Comparison of ENCODE assay signal across 21 cellular contexts in the genomic region with DNA sequence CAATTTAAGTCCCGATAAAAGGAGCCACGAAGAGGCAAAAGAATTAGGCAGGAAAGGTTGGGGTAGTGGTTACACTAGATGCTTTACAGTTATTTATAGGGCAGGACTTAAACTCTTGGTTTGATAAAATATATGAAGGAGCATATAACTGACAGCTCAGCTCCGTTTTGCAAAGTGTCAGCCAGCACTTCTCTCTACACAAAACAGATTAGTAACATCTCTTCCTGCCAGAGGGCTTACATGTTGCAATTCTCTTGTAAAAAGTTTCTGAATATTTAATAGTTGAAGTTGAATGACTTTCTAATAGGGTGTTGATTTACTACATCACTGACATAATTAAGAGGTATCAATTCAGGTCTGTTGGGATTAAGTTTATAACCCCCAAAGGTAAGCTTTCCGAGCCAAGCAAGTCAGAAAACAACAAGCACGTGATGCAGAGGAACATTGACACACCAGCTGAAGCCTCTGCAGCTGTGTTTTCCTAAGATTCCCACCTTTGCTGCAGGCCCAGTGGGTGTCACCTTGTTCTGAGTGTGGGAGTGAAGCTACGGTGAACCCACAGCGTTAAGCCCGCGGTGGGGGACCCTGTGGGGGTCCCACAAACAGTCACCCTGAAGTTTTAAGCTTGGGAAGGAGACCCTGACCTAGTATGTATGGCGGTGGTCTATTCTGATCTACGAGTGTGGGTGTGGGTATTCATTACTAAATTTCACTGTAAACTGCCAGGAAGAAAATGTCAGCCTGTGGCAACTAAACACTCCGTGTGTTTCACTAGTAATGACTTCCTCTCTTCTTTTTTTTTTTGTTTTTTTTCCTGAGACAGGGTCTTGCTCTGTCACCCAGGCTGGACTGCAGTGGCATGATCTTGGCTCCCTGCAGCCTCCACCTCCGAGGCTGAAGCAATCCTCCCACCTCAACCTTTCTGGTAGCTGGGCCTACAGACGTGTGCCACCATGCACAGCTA. TPM values are rescaled to one million over a fixed set of nuclear protein-coding genes. Genes with fewer than 3 reads are reported as not detected.
DNase-seq lines count a peak whose midpoint lies in the region; ATAC-seq, FAIRE-seq and TF ChIP-seq lines count a peak whose summit lies in the region.
"Had no signal": no experiment of that assay in that cellular context is flagged by ENCODE, and none has a peak within 500 bp of the region (broad histone marks: within the 10 kb centered on the region; RNA-seq: fewer than 3 reads in every experiment).

No MANE protein-coding gene starts in this region.

- no peak overlapping the region for H3K27ac Mint-ChIP-seq in osteocyte (ENCODE audit: unreplicated experiment)
- H3K27ac Mint-ChIP-seq: activated naive CD8-positive, alpha-beta T cell treated with anti-CD3 and anti-CD28 coated beads, Interleukin-2, amount 50 U/mL, for 24 hours; CD4-positive, alpha-beta T cell had no signal

- no peak for TF ChIP-seq EP300 in K562 (IDR thresholded peaks at IDR 0.05; ENCODE audit: low read length)

- no peaks in the 10 kb centered on the region for H3K27me3 Mint-ChIP-seq in osteocyte (ENCODE audit: unreplicated experiment)
- H3K27me3 Mint-ChIP-seq: activated naive CD8-positive, alpha-beta T cell treated with anti-CD3 and anti-CD28 coated beads, Interleukin-2, amount 50 U/mL, for 24 hours; CD4-positive, alpha-beta T cell had no signal

- H3K36me3 Mint-ChIP-seq in osteocyte (ENCODE audit: unreplicated experiment) = no peaks in the 10 kb centered on the region

- POLR2A ChIA-PET in K562 (lab: Yijun Ruan, JAX) = interaction anchor here (0.6 to 0.9 kb wide), 3 partner anchors 10 to 32 kb away, joined by 3 to 4 read pairs (median 3); no protein-coding TSS in a partner anchor

- TF ChIP-seq CTCF in K562 (IDR thresholded peaks at IDR 0.05 in 2 of 3, conservative IDR thresholded peaks at IDR 0.05 in 1 of 3; ENCODE audit: insufficient read depth in 2 of 3, low read depth in 1 of 3, low read length in 3 of 3) = no peak
- TF ChIP-seq CTCF in osteocyte (IDR thresholded peaks at IDR 0.05) = no peak

- TF ChIP-seq RAD21 in K562 (CRISPR knock-in tag; conservative IDR thresholded peaks at IDR 0.05 in 1 of 2, IDR thresholded peaks at IDR 0.05 in 1 of 2) = no peak

- no peak overlapping the region for H3K4me3 ChIP-seq in K562
- H3K4me3 ChIP-seq in aorta (ENCODE audit: low read length in 2 of 2) = no peak overlapping the region
- H3K4me3 ChIP-seq: esophagus muscularis mucosa, vagina had no signal

- H3K4me1 Mint-ChIP-seq in osteocyte (ENCODE audit: unreplicated experiment) = peaks cover 43% of the 10 kb centered on the region
- H3K4me1 Mint-ChIP-seq: activated naive CD8-positive, alpha-beta T cell treated with anti-CD3 and anti-CD28 coated beads, Interleukin-2, amount 50 U/mL, for 24 hours had no signal

- H3K9ac ChIP-seq in K562 (ENCODE audit: insufficient read depth in 1 of 2, low read depth in 2 of 2, low read length in 2 of 2) = 0 out of 4 replicates have a peak overlapping the region, but pooled peaks of 1 of the 2 experiments have one; percentile 64

- H3K36me3 ChIP-seq in K562 (ENCODE audit: control insufficient read depth, insufficient read depth, low read length) (no peaks in the 10 kb centered on the region), aorta (ENCODE audit: control insufficient read depth in 1 of 2, insufficient read depth in 2 of 2, low read length in 1 of 2) (no peaks in the 10 kb centered on the region)
- H3K36me3 ChIP-seq: esophagus muscularis mucosa, vagina had no signal

- no peaks in the 10 kb centered on the region for H3K9me3 ChIP-seq in K562 (replicated peaks; ENCODE audit: control insufficient read depth, insufficient read depth, low read depth, low read length)
- H3K9me3 ChIP-seq in aorta (ENCODE audit: control insufficient read depth, low read length) = no peaks in the 10 kb centered on the region
- H3K9me3 ChIP-seq: esophagus muscularis mucosa, vagina had no signal

- BruUV-seq in K562 (replicated peaks; lab: Mats Ljungman, UMichigan) = no TSS peak

- WGBS in K562 (ENCODE audit: insufficient coverage, low coverage, missing lambda C conversion rate) = 41% methylated on average over 14 of the region's 14 CpGs
- 89 to 90% methylated on average over 14 of the region's 14 CpGs for WGBS in aorta, 2 donors

- no peak; the same call in 1 of the 3 replicates for ATAC-seq in K562
- ATAC-seq in GM18520 (IDR thresholded peaks at IDR 0.05; ENCODE audit: unreplicated experiment) = no peak
- no peak for ATAC-seq in aorta (ENCODE audit: low FRiP score)
- ATAC-seq: activated naive CD8-positive, alpha-beta T cell treated with anti-CD3 and anti-CD28 coated beads, Interleukin-2, amount 50 U/mL, for 24 hours; HCT116 had no signal

- intact Hi-C loops in K562 (cut with micrococcal nuclease) (no loop called here), aorta (cut with DNase I) (no loop called here)

- no peaks in the 10 kb centered on the region for H3K79me2 ChIP-seq in K562 (ENCODE audit: control insufficient read depth, insufficient read depth, low read length)

- CTCF ChIA-PET in K562 (lab: Yijun Ruan, JAX; ENCODE audit: low intra/inter-chr PET ratio) = no interaction called here

- no peak overlapping the region for H3K4me3 Mint-ChIP-seq in osteocyte (ENCODE audit: unreplicated experiment)
- H3K4me3 Mint-ChIP-seq: activated naive CD8-positive, alpha-beta T cell treated with anti-CD3 and anti-CD28 coated beads, Interleukin-2, amount 50 U/mL, for 24 hours; CD4-positive, alpha-beta T cell had no signal

- 0 out of 2 replicates have a peak overlapping the region, but pooled peaks have one; percentile 26 for H2AFZ ChIP-seq in K562 (ENCODE audit: low read depth, low read length)

- FAIRE-seq in K562 (lab: Jason Lieb, UNC) (no peak), RCC 7860 (lab: Jason Lieb, UNC) (no peak)

- H3K4me1 ChIP-seq in K562 (replicated peaks in 1 of 2; ENCODE audit: control insufficient read depth in 2 of 2, insufficient read depth in 2 of 2, low read length in 2 of 2) (peaks cover 7 to 8% of the 10 kb centered on the region in 2 experiments; a peak in 3 of 5 replicates), aorta (ENCODE audit: control insufficient read depth in 1 of 2, insufficient read depth in 2 of 2, low read length in 2 of 2) (no peaks in the 10 kb centered on the region)

- DNase-seq in NCI-H82 (lab: John Stamatoyannopoulos, UW) = peak; percentile 33
- DNase-seq in NCI-H82 treated with DMSO at 0.1 percent for 48 hours (lab: John Stamatoyannopoulos, UW; ENCODE audit: unreplicated experiment) = no peak
- DNase-seq in NCI-H146 (lab: John Stamatoyannopoulos, UW) = peak; percentile 62
- no peak for DNase-seq in K562 (ENCODE audit: extremely low read depth in 1 of 4, low spot score in 3 of 4)
- DNase-seq in osteocyte (ENCODE audit: extremely low spot score, unreplicated experiment) = peak; percentile 64
- no peak for DNase-seq in RCC 7860 (ENCODE audit: low spot score)
- no peak for DNase-seq in aorta
- DNase-seq: ACHN; activated naive CD8-positive, alpha-beta T cell treated with anti-CD3 and anti-CD28 coated beads, Interleukin-2, amount 50 U/mL, for 24 hours; CD4-positive, alpha-beta T cell; EL; kidney glomerular epithelial cell; NCI-H1694 treated with DMSO at 0.1 percent for 48 hours; occipital lobe; RPMI8226; T-helper 1 cell had no signal

- no peak overlapping the region for H3K4me2 ChIP-seq in K562 (ENCODE audit: insufficient read depth, low read length)

- H3K27me3 ChIP-seq in K562 (ENCODE audit: control insufficient read depth in 2 of 2, insufficient read depth in 2 of 2, low read length in 2 of 2) = no peaks in the 10 kb centered on the region
- no peaks in the 10 kb centered on the region for H3K27me3 ChIP-seq in aorta (ENCODE audit: control insufficient read depth in 1 of 2, insufficient read depth in 2 of 2, low read length in 1 of 2)
- H3K27me3 ChIP-seq: esophagus muscularis mucosa, vagina had no signal

- TF ChIP-seq POLR2A in K562 (conservative IDR thresholded peaks at IDR 0.05) = no peak

- no peaks in the 10 kb centered on the region for H3K9me1 ChIP-seq in K562 (ENCODE audit: control insufficient read depth, insufficient read depth, low read length)

- no peaks in the 10 kb centered on the region for H3K9me3 Mint-ChIP-seq in osteocyte (ENCODE audit: unreplicated experiment)
- H3K9me3 Mint-ChIP-seq: activated naive CD8-positive, alpha-beta T cell treated with anti-CD3 and anti-CD28 coated beads, Interleukin-2, amount 50 U/mL, for 24 hours; CD4-positive, alpha-beta T cell had no signal

- no peaks in the 10 kb centered on the region for H4K20me1 ChIP-seq in K562 (replicated peaks; ENCODE audit: control insufficient read depth, insufficient read depth, low read length)

- in situ Hi-C loops in K562 (cut with MboI) = no loop called here

- H3K27ac ChIP-seq in K562 (ENCODE audit: extremely low read depth, low read depth, low read length) (no peak overlapping the region), aorta (ENCODE audit: low read depth in 1 of 2, low read length in 2 of 2) (no peak overlapping the region)
- H3K27ac ChIP-seq: esophagus muscularis mucosa, vagina, VCaP had no signal

TF ChIP-seq in K562, 482 proteins besides CTCF, POLR2A, EP300 and RAD21 (continues in another document):
- TF ChIP-seq FIP1L1 (IDR thresholded peaks at IDR 0.05; ENCODE audit: low read depth, low read length, poor library complexity, severe bottlenecking) (no peak), SMC3 (conservative IDR thresholded peaks at IDR 0.05; ENCODE audit: insufficient read depth, low read depth, low read length) (no peak), MED1 (CRISPR knock-in tag; IDR thresholded peaks at IDR 0.05; ENCODE audit: borderline replicate concordance) (no peak)

RNA-seq across cellular contexts. Expression of gene ATP13A3, which starts 22.0 kb away (rescaled TPM):
- 187 and 569 TPM in 2 replicates for total RNA-seq in K562 (2011; cell fraction: chromatin; rRNA removed; ENCODE audit: low replicate concordance)
- total RNA-seq in K562 (2011; cell fraction: nucleolus; rRNA removed) = 75.4 and 99.2 TPM in 2 replicates
- 212 and 321 TPM in 2 replicates for total RNA-seq in K562 (2011; cell fraction: nucleoplasm; rRNA removed)
- total RNA-seq in K562 (2014; rRNA removed) (72.3 and 86.6 TPM in 2 replicates), K562 (2014; rRNA removed; fragmentation: Illumina TruSeq; extraction: Trizol) (116 and 120 TPM in 2 replicates), K562 (2015; rRNA removed; fragmentation: Illumina TruSeq; extraction: Trizol) (87.3 and 95.8 TPM in 2 replicates), K562 (2021) (85.4 and 95.2 TPM in 2 replicates), osteocyte (59.7 and 63.1 TPM in 2 replicates), aorta (100 to 1,000 TPM; 127 to 189 TPM)
- polyA plus RNA-seq in K562 (2011; rRNA removed) (99.4 and 135 TPM in 2 replicates), K562 (2014; fragmentation: Illumina TruSeq; extraction: Trizol) (65.9 and 77.7 TPM in 2 replicates), K562 (2014; fragmentation: Nextera tagmentation; extraction: Ambion mirVana) (10 to 100 TPM; 16.6 to 16.8 TPM), K562 (2014; rRNA removed) (46.2 and 54.7 TPM in 2 replicates), aorta (10 to 100 TPM; 14.1 to 38.7 TPM)
- polyA plus RNA-seq in K562 (2011; cell fraction: cytosol; rRNA removed) = 14.3 and 36.7 TPM in 2 replicates
- 52.7 and 77.5 TPM in 2 replicates for polyA plus RNA-seq in K562 (2011; cell fraction: nucleus; rRNA removed)
- 35.4 and 37.3 TPM in 2 replicates for polyA plus RNA-seq in K562 (2012)
- 360 and 406 TPM in 2 replicates for polyA minus RNA-seq in K562 (2011; rRNA and poly(A)+ RNA removed)
- 76.2 and 93.9 TPM in 2 replicates for polyA minus RNA-seq in K562 (2011; cell fraction: cytosol; rRNA and poly(A)+ RNA removed)
- polyA minus RNA-seq in K562 (2011; cell fraction: nucleus; rRNA and poly(A)+ RNA removed) = 87.1 and 158 TPM in 2 replicates

Comparison
In these comparisons a context has a peak if more than half of its experiments do, and no peak if none do; other contexts are left out.
1. DNase-seq: peak in NCI-H82 (single experiment), NCI-H146 (single experiment) and osteocyte (single experiment); none in NCI-H82 treated with DMSO at 0.1 percent for 48 hours (single experiment), K562 (0 of 4), RCC 7860 (single experiment) and aorta (0 of 2).